In genomic region chr2:101967826-101968498, GRCh38 we compare ENCODE assay signal across 20 cellular contexts. TPM values are rescaled to one million over a fixed set of nuclear protein-coding genes. Genes with fewer than 3 reads are reported as not detected.
DNase-seq lines count a peak whose midpoint lies in the region; ATAC-seq, FAIRE-seq and TF ChIP-seq lines count a peak whose summit lies in the region.
"Had no signal": no experiment of that assay in that cellular context is flagged by ENCODE, and none has a peak within 500 bp of the region (broad histone marks: within the 10 kb centered on the region; RNA-seq: fewer than 3 reads in every experiment).

No MANE protein-coding gene starts in this region.

- WGBS in thymus = 95% methylated on average over 7 of the region's 7 CpGs
- 61 to 65% methylated on average over 7 of the region's 7 CpGs for WGBS in upper lobe of left lung, 2 donors

- DNase-seq in activated naive CD8-positive, alpha-beta T cell treated with anti-CD3 and anti-CD28 coated beads, Interleukin-2, amount 50 U/mL, for 24 hours = no peak
- no peak for DNase-seq in activated naive CD8-positive, alpha-beta T cell treated with anti-CD3 and anti-CD28 coated beads for 36 hours
- DNase-seq in astrocyte (ENCODE audit: low read depth) (peak; percentile 29), left lobe of liver (ENCODE audit: low spot score) (no peak), T-helper 2 cell (no peak), upper lobe of left lung (no peak)
- DNase-seq in activated CD4-positive, alpha-beta T cell treated with anti-CD3 and anti-CD28 coated beads for 1 hour = no peak
- DNase-seq: ACHN; activated CD8-positive, alpha-beta memory T cell treated with anti-CD3 and anti-CD28 coated beads, Interleukin-2, amount 50 U/mL, for 4 hours; kidney glomerular epithelial cell; MV-4-11; stimulated activated CD4-positive, alpha-beta T cell treated with anti-CD3 and anti-CD28 coated beads, Interleukin-12 subunit alpha, Interleukin-12 subunit beta, amount 100 ng/mL, for 4 hours; upper lobe of right lung; WERI-Rb-1 had no signal

- no peak overlapping the region for H3K4me3 Mint-ChIP-seq in activated naive CD8-positive, alpha-beta T cell treated with anti-CD3 and anti-CD28 coated beads, Interleukin-2, amount 50 U/mL, for 24 hours
- H3K4me3 Mint-ChIP-seq in activated naive CD8-positive, alpha-beta T cell treated with anti-CD3 and anti-CD28 coated beads for 36 hours = no peak overlapping the region
- H3K4me3 Mint-ChIP-seq in astrocyte (ENCODE audit: unreplicated experiment) = no peak overlapping the region
- H3K4me3 Mint-ChIP-seq: neural crest cell had no signal

- H3K27me3 Mint-ChIP-seq in activated naive CD8-positive, alpha-beta T cell treated with anti-CD3 and anti-CD28 coated beads, Interleukin-2, amount 50 U/mL, for 24 hours = no peaks in the 10 kb centered on the region
- no peaks in the 10 kb centered on the region for H3K27me3 Mint-ChIP-seq in activated naive CD8-positive, alpha-beta T cell treated with anti-CD3 and anti-CD28 coated beads for 36 hours
- peaks cover 24% of the 10 kb centered on the region for H3K27me3 Mint-ChIP-seq in astrocyte (ENCODE audit: low read depth, unreplicated experiment)

- peaks cover 27% of the 10 kb centered on the region for H3K9me3 Mint-ChIP-seq in activated naive CD8-positive, alpha-beta T cell treated with anti-CD3 and anti-CD28 coated beads, Interleukin-2, amount 50 U/mL, for 24 hours
- peaks cover 14% of the 10 kb centered on the region for H3K9me3 Mint-ChIP-seq in activated naive CD8-positive, alpha-beta T cell treated with anti-CD3 and anti-CD28 coated beads for 36 hours
- peaks cover 19% of the 10 kb centered on the region for H3K9me3 Mint-ChIP-seq in astrocyte (ENCODE audit: unreplicated experiment)

- TF ChIP-seq POLR2A in upper lobe of left lung (IDR thresholded peaks at IDR 0.05) = no peak

- no peaks in the 10 kb centered on the region for H3K4me1 ChIP-seq in astrocyte (ENCODE audit: insufficient read depth, low read length)
- no peaks in the 10 kb centered on the region for H3K4me1 ChIP-seq in thymus (ENCODE audit: control insufficient read depth, insufficient read depth, low read length)
- peaks cover 8 to 15% (median 12%) of the 10 kb centered on the region in 4 donors for H3K4me1 ChIP-seq in upper lobe of left lung

- H3K4me3 ChIP-seq in astrocyte (ENCODE audit: insufficient read depth, low read depth, low read length) (no peak overlapping the region), thymus (ENCODE audit: low read length) (no peak overlapping the region), upper lobe of left lung (no peak overlapping the region)
- H3K4me3 ChIP-seq: adrenal gland, SK-N-MC, upper lobe of right lung had no signal

- H3K9me3 ChIP-seq in astrocyte (ENCODE audit: insufficient read depth, low read depth, low read length) (peaks cover 3% of the 10 kb centered on the region), thymus (ENCODE audit: control insufficient read depth) (no peaks in the 10 kb centered on the region), upper lobe of left lung (no peaks in the 10 kb centered on the region)
- H3K9me3 ChIP-seq: adrenal gland had no signal

- TF ChIP-seq CTCF in astrocyte (IDR thresholded peaks at IDR 0.05; ENCODE audit: insufficient read depth, low read depth, low read length) (no peak), upper lobe of left lung (IDR thresholded peaks at IDR 0.05) (no peak)

- no peaks in the 10 kb centered on the region for H3K79me2 ChIP-seq in astrocyte (ENCODE audit: insufficient read depth, low read length)

- H3K36me3 Mint-ChIP-seq in activated naive CD8-positive, alpha-beta T cell treated with anti-CD3 and anti-CD28 coated beads, Interleukin-2, amount 50 U/mL, for 24 hours (ENCODE audit: low read depth) = peaks cover 4% of the 10 kb centered on the region
- peaks cover 3% of the 10 kb centered on the region for H3K36me3 Mint-ChIP-seq in activated naive CD8-positive, alpha-beta T cell treated with anti-CD3 and anti-CD28 coated beads for 36 hours
- H3K36me3 Mint-ChIP-seq in astrocyte (ENCODE audit: low read depth, unreplicated experiment) = peaks cover 9% of the 10 kb centered on the region

- H3K27ac Mint-ChIP-seq in activated naive CD8-positive, alpha-beta T cell treated with anti-CD3 and anti-CD28 coated beads, Interleukin-2, amount 50 U/mL, for 24 hours = peak overlapping the region; percentile 13
- no peak overlapping the region for H3K27ac Mint-ChIP-seq in activated naive CD8-positive, alpha-beta T cell treated with anti-CD3 and anti-CD28 coated beads for 36 hours
- no peak overlapping the region for H3K27ac Mint-ChIP-seq in astrocyte (ENCODE audit: unreplicated experiment)

- no peak for ATAC-seq in activated naive CD8-positive, alpha-beta T cell treated with anti-CD3 and anti-CD28 coated beads, Interleukin-2, amount 50 U/mL, for 24 hours
- ATAC-seq in left lobe of liver = peak; percentile 60
- ATAC-seq in upper lobe of left lung (ENCODE audit: low FRiP score in 2 of 2) = no peak
- ATAC-seq: upper lobe of right lung had no signal

- H3K27ac ChIP-seq in astrocyte (ENCODE audit: low read depth, low read length) = no peak overlapping the region
- peak overlapping the region; percentile 47 for H3K27ac ChIP-seq in thymus (ENCODE audit: low read depth)
- H3K27ac ChIP-seq in upper lobe of left lung = peak overlapping the region in 2 of 4 donors; percentile 45 to 46
- H3K27ac ChIP-seq: SK-N-MC, upper lobe of right lung, WERI-Rb-1 had no signal

- no peak for TF ChIP-seq EP300 in upper lobe of left lung (IDR thresholded peaks at IDR 0.05)

- H4K20me1 ChIP-seq in astrocyte (ENCODE audit: insufficient read depth, low read length) = no peaks in the 10 kb centered on the region

- H3K36me3 ChIP-seq in astrocyte (ENCODE audit: insufficient read depth, low read length) (no peaks in the 10 kb centered on the region), thymus (ENCODE audit: control insufficient read depth, insufficient read depth) (no peaks in the 10 kb centered on the region), upper lobe of left lung (no peaks in the 10 kb centered on the region)
- H3K36me3 ChIP-seq: adrenal gland, upper lobe of right lung, WERI-Rb-1 had no signal

- no peak for FAIRE-seq in astrocyte (lab: Jason Lieb, UNC)

- peaks cover 4% of the 10 kb centered on the region for H3K4me1 Mint-ChIP-seq in activated naive CD8-positive, alpha-beta T cell treated with anti-CD3 and anti-CD28 coated beads, Interleukin-2, amount 50 U/mL, for 24 hours
- no peaks in the 10 kb centered on the region for H3K4me1 Mint-ChIP-seq in activated naive CD8-positive, alpha-beta T cell treated with anti-CD3 and anti-CD28 coated beads for 36 hours
- peaks cover 10% of the 10 kb centered on the region for H3K4me1 Mint-ChIP-seq in astrocyte (ENCODE audit: low read depth, unreplicated experiment)
- H3K4me1 Mint-ChIP-seq: neural crest cell had no signal

- H2AFZ ChIP-seq in astrocyte (ENCODE audit: low read depth, low read length) = no peak overlapping the region

- H3K27me3 ChIP-seq in astrocyte (ENCODE audit: insufficient read depth, low read length) (no peaks in the 10 kb centered on the region), thymus (ENCODE audit: control insufficient read depth, insufficient read depth) (no peaks in the 10 kb centered on the region), upper lobe of left lung (no peaks in the 10 kb centered on the region)
- H3K27me3 ChIP-seq: adrenal gland, upper lobe of right lung had no signal

- no peak overlapping the region for H3K4me2 ChIP-seq in astrocyte (ENCODE audit: low read length)

- no peak overlapping the region for H3K9ac ChIP-seq in astrocyte (ENCODE audit: low read length)

RNA-seq across cellular contexts. Expression of gene IL1R2, which starts 23.8 kb away (rescaled TPM):
- under 1 TPM; 0.21 to 0.28 TPM for total RNA-seq in activated naive CD8-positive, alpha-beta T cell treated with anti-CD3 and anti-CD28 coated beads for 36 hours
- total RNA-seq in astrocyte = 0.34 TPM in 1 of 2 replicates, not detected in the other
- total RNA-seq in left lobe of liver = 12.0 TPM
- 67.3 TPM for polyA plus RNA-seq in thymus
- total RNA-seq in upper lobe of left lung = 10 to 100 TPM; 24.7 to 84.8 (median 60.0) TPM
- total RNA-seq: dermis microvascular lymphatic vessel endothelial cell, glomerular endothelial cell, neural crest cell had no signal
